Comparison of ENCODE assay signal across 20 cellular contexts in the genomic region with DNA sequence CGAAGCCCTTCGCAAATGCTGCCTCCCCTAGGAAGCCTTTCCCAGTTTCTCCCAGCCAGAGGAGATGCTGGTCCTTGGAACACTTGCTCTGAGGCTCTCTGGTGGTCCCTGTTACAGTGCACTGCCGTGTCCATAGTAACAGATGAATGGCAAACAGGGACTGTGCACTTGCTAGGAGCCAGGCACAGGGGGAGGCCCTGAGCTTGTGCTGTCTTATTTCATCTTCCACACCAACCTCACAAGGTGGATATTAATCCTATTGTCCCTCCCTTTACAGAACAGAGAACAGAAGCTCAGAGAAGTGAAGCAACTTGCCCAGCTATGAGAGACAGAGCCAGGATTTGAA. TPM values are rescaled to one million over a fixed set of nuclear protein-coding genes. Genes with fewer than 3 reads are reported as not detected.
DNase-seq lines count a peak whose midpoint lies in the region; ATAC-seq, FAIRE-seq and TF ChIP-seq lines count a peak whose summit lies in the region.
"Had no signal": no experiment of that assay in that cellular context is flagged by ENCODE, and none has a peak within 500 bp of the region (broad histone marks: within the 10 kb centered on the region; RNA-seq: fewer than 3 reads in every experiment).

No MANE protein-coding gene starts in this region.

- ATAC-seq in activated B cell treated with CpG ODN at 0.5 μM for 24 hours (ENCODE audit: low read depth) (no peak), GM18498 (IDR thresholded peaks at IDR 0.05; ENCODE audit: unreplicated experiment) (no peak), HG02798 (IDR thresholded peaks at IDR 0.05; ENCODE audit: poor library complexity, unreplicated experiment) (no peak)
- ATAC-seq: effector memory CD8-positive, alpha-beta T cell; GM23338; right cardiac atrium had no signal

- H3K4me3 Mint-ChIP-seq in activated B cell treated with CpG ODN at 0.5 μM for 24 hours (no peak overlapping the region), neural crest cell (no peak overlapping the region)
- H3K4me3 Mint-ChIP-seq: effector memory CD8-positive, alpha-beta T cell; GM23338 had no signal

- H3K9me3 Mint-ChIP-seq in activated B cell treated with CpG ODN at 0.5 μM for 24 hours (peaks cover 3% of the 10 kb centered on the region), neural crest cell (no peaks in the 10 kb centered on the region)
- H3K9me3 Mint-ChIP-seq: activated T-helper 2 cell treated with anti-CD3 and anti-CD28 coated beads, Interferon-gamma antibody, Interleukin-2, Interleukin-4, amounts not matched to agents 10 μg/mL and 5 μg/mL and 100 μg/mL, durations not matched to agents 14 hours and 24 hours and 36 hours; effector memory CD8-positive, alpha-beta T cell had no signal

- no peak overlapping the region for H3K4me3 ChIP-seq in BE2C (ENCODE audit: low read depth, low read length)
- H3K4me3 ChIP-seq: adrenal gland, GM23338, hepatocyte, uterus had no signal

- FAIRE-seq in GM12891 (lab: Jason Lieb, UNC), result peak; percentile 26

- intact Hi-C loops in activated B cell treated with CpG ODN at 0.5 μM for 24 hours (cut with micrococcal nuclease) (loop anchor here (2.0 kb wide), 1 partner anchor 14 kb away; no protein-coding TSS in a partner anchor), cardiac septum (cut with DNase I) (no loop called here)

- DNase-seq in BE2C, result peak; percentile 5
- DNase-seq in GM12891 (ENCODE audit: insufficient read length, low spot score), result no peak
- no peak for DNase-seq in activated B cell treated with CpG ODN at 0.5 μM for 24 hours
- no peak for DNase-seq in neural crest cell (ENCODE audit: low read depth, low spot score)
- DNase-seq in erythroblast (lab: John Stamatoyannopoulos, UW), result no peak
- no peak for DNase-seq in cardiac septum (ENCODE audit: low spot score)
- DNase-seq: activated CD4-positive, alpha-beta T cell treated with anti-CD3 and anti-CD28 coated beads for 1 hour; caudate nucleus; effector memory CD8-positive, alpha-beta T cell; Kasumi-1; midbrain; NCI-H226 had no signal

- H3K27me3 Mint-ChIP-seq in activated B cell treated with CpG ODN at 0.5 μM for 24 hours (no peaks in the 10 kb centered on the region), neural crest cell (ENCODE audit: low read depth) (no peaks in the 10 kb centered on the region)
- H3K27me3 Mint-ChIP-seq: effector memory CD8-positive, alpha-beta T cell had no signal

- H3K36me3 Mint-ChIP-seq in activated B cell treated with CpG ODN at 0.5 μM for 24 hours (ENCODE audit: low read depth) (peaks cover 16% of the 10 kb centered on the region), neural crest cell (ENCODE audit: low read depth) (peaks cover 23% of the 10 kb centered on the region)

- POLR2A ChIA-PET in activated B cell treated with CpG ODN at 0.5 μM for 24 hours (lab: Charles Lee), result interaction anchor here (0.6 to 1.7 kb wide), 4 partner anchors 17 to 94 kb away, joined by 3 to 11 read pairs (median 5); no protein-coding TSS in a partner anchor

- H3K4me1 ChIP-seq in BE2C, result no peaks in the 10 kb centered on the region
- H3K4me1 ChIP-seq: uterus had no signal

- TF ChIP-seq POLR2A in GM12891 (IDR thresholded peaks at IDR 0.05; ENCODE audit: low read depth, low read length), result no peak
- no peak for TF ChIP-seq POLR2A in erythroblast (IDR thresholded peaks at IDR 0.05; ENCODE audit: low read length)

- H3K27me3 ChIP-seq in BE2C, result no peaks in the 10 kb centered on the region
- H3K27me3 ChIP-seq: adrenal gland, hepatocyte, uterus had no signal

- H3K36me3 ChIP-seq in BE2C, result peaks cover 4% of the 10 kb centered on the region
- H3K36me3 ChIP-seq: uterus had no signal

- H3K27ac Mint-ChIP-seq in activated B cell treated with CpG ODN at 0.5 μM for 24 hours (peak overlapping the region; percentile 18), neural crest cell (ENCODE audit: unreplicated experiment) (peak overlapping the region; percentile 90)
- H3K27ac Mint-ChIP-seq: activated T-helper 2 cell treated with anti-CD3 and anti-CD28 coated beads, Interferon-gamma antibody, Interleukin-2, Interleukin-4, amounts not matched to agents 10 μg/mL and 5 μg/mL and 100 μg/mL, durations not matched to agents 14 hours and 24 hours and 36 hours; GM23338 had no signal

- no peaks in the 10 kb centered on the region for H3K9me3 ChIP-seq in BE2C
- H3K9me3 ChIP-seq: adrenal gland, uterus had no signal

- no peak for TF ChIP-seq CTCF in BE2C (IDR thresholded peaks at IDR 0.05; ENCODE audit: low read depth, low read length)
- no peak for TF ChIP-seq CTCF in activated B cell treated with CpG ODN at 0.5 μM for 24 hours (IDR thresholded peaks at IDR 0.05)
- no peak for TF ChIP-seq CTCF in neural crest cell (conservative IDR thresholded peaks at IDR 0.05)

- peaks cover 45% of the 10 kb centered on the region for H3K4me1 Mint-ChIP-seq in activated B cell treated with CpG ODN at 0.5 μM for 24 hours
- H3K4me1 Mint-ChIP-seq in neural crest cell, result peaks cover 12% of the 10 kb centered on the region
- H3K4me1 Mint-ChIP-seq: GM23338 had no signal

- CTCF ChIA-PET in activated B cell treated with CpG ODN at 0.5 μM for 24 hours (lab: Charles Lee), result interaction anchor here (0.7 to 3.2 kb wide), 6 partner anchors 19 to 170 kb away, joined by 3 to 18 read pairs (median 4); no protein-coding TSS in a partner anchor

TF ChIP-seq in GM12891, 5 proteins besides CTCF, POLR2A, EP300 and RAD21:
- TF ChIP-seq SPI1 (IDR thresholded peaks at IDR 0.05; ENCODE audit: low read depth, low read length), result no peak
- TF ChIP-seq POU2F2 (IDR thresholded peaks at IDR 0.05; ENCODE audit: low read depth, low read length), result no peak
- TF ChIP-seq TAF1 (IDR thresholded peaks at IDR 0.05; ENCODE audit: low read depth, low read length), result no peak
- no peak for TF ChIP-seq PAX5 (IDR thresholded peaks at IDR 0.05; ENCODE audit: insufficient read depth, low read length, severe bottlenecking)
- TF ChIP-seq POLR2AphosphoS5 (IDR thresholded peaks at IDR 0.05; ENCODE audit: low read depth, low read length), result no peak

RNA-seq across cellular contexts. Expression of gene SRC, which starts 19.0 kb away (rescaled TPM):
- polyA plus RNA-seq in BE2C (2012; ENCODE audit: insufficient read depth, insufficient read length, low read depth), result 12.5 TPM
- polyA plus RNA-seq in GM12891 (2012; ENCODE audit: low read depth, missing spikeins), result 24.6 TPM
- total RNA-seq in activated B cell treated with CpG ODN at 0.5 μM for 24 hours (62.9 and 72.7 TPM in 2 replicates), neural crest cell (58.6 and 60.4 TPM in 2 replicates), cardiac septum (5.0 TPM)

Comparison
In these comparisons a context has a peak if more than half of its experiments do, and no peak if none do; other contexts are left out.
1. RNA of gene SRC, which starts 19.0 kb away (total RNA-seq): 62.9 to 72.7 TPM in activated B cell treated with CpG ODN at 0.5 μM for 24 hours and 58.6 to 60.4 TPM in neural crest cell; 5.0 TPM in cardiac septum (single experiment); every median in the first group is over 10 times any median in the second.